6 cellular contexts compared by ENCODE assay signal in genomic region chrX:49185062-49185394, GRCh38.
A peak's percentile ranks its signal among the peaks of the same experiment; 100 is the strongest.
DNase-seq lines count a peak whose midpoint lies in the region; ATAC-seq lines count a peak whose summit lies in the region.

No MANE protein-coding gene starts in this region.

- DNase-seq in NCI-H2171 treated with DMSO at 0.1 percent for 48 hours (lab: John Stamatoyannopoulos, UW) (peak; percentile 42), NCI-H2171 (lab: John Stamatoyannopoulos, UW) (no peak), anterior cingulate cortex (lab: John Stamatoyannopoulos, UW) (no peak)
- no peak for DNase-seq in stimulated activated naive CD8-positive, alpha-beta T cell treated with anti-CD3 and anti-CD28 coated beads, Interleukin-15, Interleukin-2, amounts not matched to agents 100 U/mL and 50 U/mL, for 24 hours

- no peak overlapping the region for H3K4me3 ChIP-seq in endocrine pancreas (ENCODE audit: control insufficient read depth, insufficient read depth, low read length)

- no peaks in the 10 kb centered on the region for H3K36me3 ChIP-seq in endocrine pancreas (ENCODE audit: control insufficient read depth, insufficient read depth, low read length)

- ATAC-seq in stimulated activated naive CD8-positive, alpha-beta T cell treated with anti-CD3 and anti-CD28 coated beads, Interleukin-15, Interleukin-2, amounts not matched to agents 100 U/mL and 50 U/mL, for 24 hours: peak; percentile 2
- no peak for ATAC-seq in GM19328 (IDR thresholded peaks at IDR 0.05; ENCODE audit: unreplicated experiment)

- peak overlapping the region; percentile 60 for H3K9ac ChIP-seq in endocrine pancreas (ENCODE audit: control insufficient read depth, insufficient read depth, low read length)

- H3K4me1 ChIP-seq in endocrine pancreas (ENCODE audit: control insufficient read depth, insufficient read depth, low read length): no peaks in the 10 kb centered on the region

- H3K9me3 ChIP-seq in endocrine pancreas (ENCODE audit: control insufficient read depth, low read length): no peaks in the 10 kb centered on the region

- H3K27me3 ChIP-seq in endocrine pancreas (ENCODE audit: control insufficient read depth, insufficient read depth, low read length): no peaks in the 10 kb centered on the region
